Comparison of ENCODE assay signal across 12 cellular contexts in the genomic region with DNA sequence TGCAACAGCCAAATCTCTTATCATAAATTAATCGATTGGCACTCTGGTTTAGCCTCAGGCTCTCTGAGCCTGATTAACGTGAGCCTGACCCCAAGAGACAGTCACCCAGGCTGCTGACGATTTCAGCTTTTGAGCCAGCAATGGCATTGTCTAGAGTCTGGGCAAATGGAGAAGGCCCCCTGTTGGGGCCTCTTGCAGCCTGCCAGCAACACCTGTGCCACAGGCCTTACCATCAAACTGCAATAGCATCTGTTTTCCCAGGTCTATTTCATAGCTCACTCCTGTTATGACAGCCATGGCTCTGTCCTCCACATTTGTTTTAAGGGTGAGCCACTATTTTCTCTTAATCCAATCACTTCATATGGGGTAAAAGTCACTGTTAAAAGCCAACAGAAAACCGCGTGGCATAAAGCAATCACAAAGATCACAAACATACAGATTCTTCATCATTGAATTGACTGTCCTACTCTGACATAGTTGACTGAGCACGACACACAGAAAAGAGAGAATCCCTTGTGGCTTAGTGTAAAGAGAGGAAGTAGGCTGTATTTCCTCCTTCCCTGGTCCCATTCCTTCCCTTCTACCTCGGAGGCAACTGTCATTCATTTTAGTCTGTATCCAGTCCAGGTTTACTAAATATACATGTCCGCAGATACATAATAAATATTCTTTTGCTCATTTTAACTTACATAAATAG. TPM values are rescaled to one million over a fixed set of nuclear protein-coding genes. Genes with fewer than 3 reads are reported as not detected.
DNase-seq lines count a peak whose midpoint lies in the region; ATAC-seq, FAIRE-seq and TF ChIP-seq lines count a peak whose summit lies in the region.
"Had no signal": no experiment of that assay in that cellular context is flagged by ENCODE, and none has a peak within 500 bp of the region (broad histone marks: within the 10 kb centered on the region; RNA-seq: fewer than 3 reads in every experiment).

No MANE protein-coding gene starts in this region.

- H3K56ac ChIP-seq in mesendoderm (ENCODE audit: low read length), result no peak overlapping the region

- CTCF ChIA-PET in A549 (lab: Yijun Ruan, JAX), result no interaction called here
- CTCF ChIA-PET in activated CD4-positive, alpha-beta memory T cell treated with anti-CD3 and anti-CD28 coated beads for 36 hours (lab: Charles Lee), result no interaction called here

- TF ChIP-seq RAD21 in A549 (conservative IDR thresholded peaks at IDR 0.05 in 1 of 2, IDR thresholded peaks at IDR 0.05 in 1 of 2), result no peak

- no peak overlapping the region for H3K18ac ChIP-seq in mesendoderm (ENCODE audit: low read length)

- H3K9ac ChIP-seq in mesendoderm (ENCODE audit: low read length), result no peak overlapping the region

- H3K4me1 ChIP-seq in A549, result peaks cover 9% of the 10 kb centered on the region; the same call in 2 of the 3 replicates
- no peaks in the 10 kb centered on the region for H3K4me1 ChIP-seq in mesendoderm (ENCODE audit: control insufficient read depth, low read depth, low read length)

- peaks cover 72% of the 10 kb centered on the region for H3K4me1 Mint-ChIP-seq in activated CD4-positive, alpha-beta memory T cell treated with anti-CD3 and anti-CD28 coated beads for 36 hours (ENCODE audit: low read depth)
- H3K4me1 Mint-ChIP-seq: central memory CD8-positive, alpha-beta T cell had no signal

- ATAC-seq in A549 (no peak), HG02884 (IDR thresholded peaks at IDR 0.05; ENCODE audit: unreplicated experiment) (no peak)

- no peaks in the 10 kb centered on the region for H3K79me2 ChIP-seq in mesendoderm (ENCODE audit: control insufficient read depth, insufficient read depth, low read length)

- H2AK5ac ChIP-seq in mesendoderm (ENCODE audit: low read length), result no peak overlapping the region

- TF ChIP-seq CTCF in A549 (IDR thresholded peaks at IDR 0.05) (no peak), GM12873 (IDR thresholded peaks at IDR 0.05; ENCODE audit: insufficient read depth, low read depth, low read length, missing control alignments) (peak; percentile 20)

- H3K4ac ChIP-seq in mesendoderm (ENCODE audit: low read depth, low read length), result no peak overlapping the region

- H3K4me2 ChIP-seq in A549, result no peak overlapping the region
- no peak overlapping the region for H3K4me2 ChIP-seq in mesendoderm (ENCODE audit: low read length)

- H3K4me3 ChIP-seq in A549 (no peak overlapping the region), mesendoderm (ENCODE audit: low read length) (no peak overlapping the region)

- FAIRE-seq in A549 (lab: Jason Lieb, UNC), result peak; percentile 95

- H3K4me3 Mint-ChIP-seq in activated CD4-positive, alpha-beta memory T cell treated with anti-CD3 and anti-CD28 coated beads for 36 hours, result no peak overlapping the region
- H3K4me3 Mint-ChIP-seq: activated CD4-positive, alpha-beta T cell treated with anti-CD3 and anti-CD28 coated beads, Interleukin-2, amount 10 ng/mL, durations not matched to agents 7 days and 5 days had no signal

- H3K27ac ChIP-seq in A549 (no peak overlapping the region), mesendoderm (ENCODE audit: low read depth, low read length) (no peak overlapping the region)

- H3K9me3 ChIP-seq in A549, result no peaks in the 10 kb centered on the region

- H2BK5ac ChIP-seq in mesendoderm (ENCODE audit: low read length), result no peak overlapping the region

- no peak overlapping the region for H4K8ac ChIP-seq in mesendoderm (ENCODE audit: low read depth, low read length)

- POLR2A ChIA-PET in A549 (lab: Yijun Ruan, JAX), result no interaction called here
- POLR2A ChIA-PET in activated CD4-positive, alpha-beta memory T cell treated with anti-CD3 and anti-CD28 coated beads for 36 hours (lab: Charles Lee), result no interaction called here

- no peak for DNase-seq in A549 (ENCODE audit: low read depth in 1 of 2, low spot score in 1 of 2)
- peak; percentile 81 for DNase-seq in NCI-H1092 treated with DMSO at 0.1 percent for 48 hours (lab: John Stamatoyannopoulos, UW)
- DNase-seq in activated CD4-positive, alpha-beta memory T cell treated with anti-CD3 and anti-CD28 coated beads for 36 hours, result peak; percentile 39
- no peak for DNase-seq in mesendoderm
- no peak for DNase-seq in activated gamma-delta T cell treated with Interleukin-2 at 50 U/mL for 16 hours
- no peak for DNase-seq in superior temporal gyrus (ENCODE audit: extremely low spot score)
- DNase-seq: activated CD4-positive, alpha-beta T cell treated with anti-CD3 and anti-CD28 coated beads, Interleukin-2, amount 10 ng/mL, durations not matched to agents 7 days and 5 days; NCI-H446 treated with DMSO at 0.1 percent for 48 hours; nucleus accumbens had no signal

- no peak overlapping the region for H2BK120ac ChIP-seq in mesendoderm (ENCODE audit: low read depth, low read length)

- H3K23ac ChIP-seq in mesendoderm (ENCODE audit: low read length), result no peak overlapping the region

- no peaks in the 10 kb centered on the region for H3K79me1 ChIP-seq in mesendoderm (ENCODE audit: low read length)

- intact Hi-C loops in activated CD4-positive, alpha-beta memory T cell treated with anti-CD3 and anti-CD28 coated beads for 36 hours (cut with micrococcal nuclease), result loop anchor here (5.0 to 10.0 kb wide), 3 partner anchors 46 to 124 kb away; a partner anchor contains a TSS

- peaks cover 4% of the 10 kb centered on the region for H3K36me3 Mint-ChIP-seq in activated CD4-positive, alpha-beta memory T cell treated with anti-CD3 and anti-CD28 coated beads for 36 hours

- 89% methylated on average over 8 of the region's 8 CpGs for WGBS in A549 (ENCODE audit: missing lambda C conversion rate)
- no CpG with 5 or more reads among the region's 8 CpGs for WGBS in mesendoderm (ENCODE audit: extremely low coverage, insufficient coverage, low lambda C conversion rate)

- TF ChIP-seq EP300 in A549 (IDR thresholded peaks at IDR 0.05), result no peak

- no peaks in the 10 kb centered on the region for H3K27me3 Mint-ChIP-seq in activated CD4-positive, alpha-beta memory T cell treated with anti-CD3 and anti-CD28 coated beads for 36 hours
- H3K27me3 Mint-ChIP-seq: activated CD4-positive, alpha-beta T cell treated with anti-CD3 and anti-CD28 coated beads, Interleukin-2, amount 10 ng/mL, durations not matched to agents 7 days and 5 days had no signal

- H3K27me3 ChIP-seq in mesendoderm (ENCODE audit: insufficient read depth, low read length, poor library complexity), result no peaks in the 10 kb centered on the region

- no peak overlapping the region for H2BK15ac ChIP-seq in mesendoderm (replicated peaks; ENCODE audit: low read depth)

- no peak overlapping the region for H4K5ac ChIP-seq in mesendoderm (ENCODE audit: low read length)

- no peaks in the 10 kb centered on the region for H3K36me3 ChIP-seq in mesendoderm (ENCODE audit: control insufficient read depth, insufficient read depth, low read length)

- TF ChIP-seq POLR2A in A549 (IDR thresholded peaks at IDR 0.05; ENCODE audit: low read length), result no peak

- H3K27ac Mint-ChIP-seq in activated CD4-positive, alpha-beta memory T cell treated with anti-CD3 and anti-CD28 coated beads for 36 hours, result peak overlapping the region; percentile 44
- H3K27ac Mint-ChIP-seq: activated CD4-positive, alpha-beta T cell treated with anti-CD3 and anti-CD28 coated beads, Interleukin-2, amount 10 ng/mL, durations not matched to agents 7 days and 5 days had no signal

- H3K9me3 Mint-ChIP-seq in activated CD4-positive, alpha-beta memory T cell treated with anti-CD3 and anti-CD28 coated beads for 36 hours, result no peaks in the 10 kb centered on the region
- H3K9me3 Mint-ChIP-seq: central memory CD8-positive, alpha-beta T cell had no signal

TF ChIP-seq in A549, 52 proteins besides CTCF, POLR2A, EP300 and RAD21:
- TF ChIP-seq GATA3 (IDR thresholded peaks at IDR 0.05; ENCODE audit: borderline replicate concordance) (no peak), CEBPB (IDR thresholded peaks at IDR 0.05) (no peak), NPAS2 (CRISPR knock-in tag; IDR thresholded peaks at IDR 0.05; ENCODE audit: borderline replicate concordance) (no peak), RCOR1 (IDR thresholded peaks at IDR 0.05; ENCODE audit: low read depth, low read length) (no peak), JUNB (IDR thresholded peaks at IDR 0.05) (no peak), MYC (IDR thresholded peaks at IDR 0.05; ENCODE audit: borderline replicate concordance, low read length) (no peak), HOXB13 (CRISPR knock-in tag; IDR thresholded peaks at IDR 0.05; ENCODE audit: low read depth) (no peak), CBX8 (IDR thresholded peaks at IDR 0.05) (no peak)
- TF ChIP-seq, protein P1, sequence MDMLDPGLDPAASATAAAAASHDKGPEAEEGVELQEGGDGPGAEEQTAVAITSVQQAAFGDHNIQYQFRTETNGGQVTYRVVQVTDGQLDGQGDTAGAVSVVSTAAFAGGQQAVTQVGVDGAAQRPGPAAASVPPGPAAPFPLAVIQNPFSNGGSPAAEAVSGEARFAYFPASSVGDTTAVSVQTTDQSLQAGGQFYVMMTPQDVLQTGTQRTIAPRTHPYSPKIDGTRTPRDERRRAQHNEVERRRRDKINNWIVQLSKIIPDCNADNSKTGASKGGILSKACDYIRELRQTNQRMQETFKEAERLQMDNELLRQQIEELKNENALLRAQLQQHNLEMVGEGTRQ (IDR thresholded peaks at IDR 0.05), result no peak
- TF ChIP-seq, protein P2, sequence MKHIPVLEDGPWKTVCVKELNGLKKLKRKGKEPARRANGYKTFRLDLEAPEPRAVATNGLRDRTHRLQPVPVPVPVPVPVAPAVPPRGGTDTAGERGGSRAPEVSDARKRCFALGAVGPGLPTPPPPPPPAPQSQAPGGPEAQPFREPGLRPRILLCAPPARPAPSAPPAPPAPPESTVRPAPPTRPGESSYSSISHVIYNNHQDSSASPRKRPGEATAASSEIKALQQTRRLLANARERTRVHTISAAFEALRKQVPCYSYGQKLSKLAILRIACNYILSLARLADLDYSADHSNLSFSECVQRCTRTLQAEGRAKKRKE (CRISPR knock-in tag; IDR thresholded peaks at IDR 0.05; ENCODE audit: low read depth), result no peak

RNA-seq across cellular contexts. Expression of a gene that starts 47.8 kb away (rescaled TPM):
- 21.1 and 22.3 TPM in 2 replicates for polyA plus RNA-seq in A549 (2011; rRNA removed)
- polyA plus RNA-seq in A549 (2012; cell fraction: cytosol; rRNA removed), result 8.7 and 9.3 TPM in 2 replicates
- polyA plus RNA-seq in A549 (2012; cell fraction: nucleus; rRNA removed), result 10.7 and 11.1 TPM in 2 replicates
- 9.8 to 11.4 TPM (median 11.2 TPM) in 3 replicates for polyA plus RNA-seq in A549 (2017; fragmentation: RNase III; extraction: RNeasy Plus Mini Kit Qiagen cat#74134 plus additional on column Dnase treatment)
- 54.4 and 77.5 TPM in 2 replicates for polyA minus RNA-seq in A549 (2011; rRNA and poly(A)+ RNA removed)
- 10 to 100 TPM; 17.7 to 17.8 TPM for total RNA-seq in activated CD4-positive, alpha-beta memory T cell treated with anti-CD3 and anti-CD28 coated beads for 36 hours
- 3.7 TPM for polyA plus RNA-seq in mesendoderm (2013, experiment 1 of 2)
- polyA plus RNA-seq in mesendoderm (2013, experiment 2 of 2), result 4.5 TPM

Comparison
In these comparisons a context has a peak if more than half of its experiments do, and no peak if none do; other contexts are left out.
1. DNase-seq: peak in NCI-H1092 treated with DMSO at 0.1 percent for 48 hours (single experiment) and activated CD4-positive, alpha-beta memory T cell treated with anti-CD3 and anti-CD28 coated beads for 36 hours (single experiment); none in A549 (0 of 2), mesendoderm (single experiment), activated gamma-delta T cell treated with Interleukin-2 at 50 U/mL for 16 hours (single experiment) and superior temporal gyrus (single experiment).